19 cellular contexts compared by ENCODE assay signal in the genomic region with DNA sequence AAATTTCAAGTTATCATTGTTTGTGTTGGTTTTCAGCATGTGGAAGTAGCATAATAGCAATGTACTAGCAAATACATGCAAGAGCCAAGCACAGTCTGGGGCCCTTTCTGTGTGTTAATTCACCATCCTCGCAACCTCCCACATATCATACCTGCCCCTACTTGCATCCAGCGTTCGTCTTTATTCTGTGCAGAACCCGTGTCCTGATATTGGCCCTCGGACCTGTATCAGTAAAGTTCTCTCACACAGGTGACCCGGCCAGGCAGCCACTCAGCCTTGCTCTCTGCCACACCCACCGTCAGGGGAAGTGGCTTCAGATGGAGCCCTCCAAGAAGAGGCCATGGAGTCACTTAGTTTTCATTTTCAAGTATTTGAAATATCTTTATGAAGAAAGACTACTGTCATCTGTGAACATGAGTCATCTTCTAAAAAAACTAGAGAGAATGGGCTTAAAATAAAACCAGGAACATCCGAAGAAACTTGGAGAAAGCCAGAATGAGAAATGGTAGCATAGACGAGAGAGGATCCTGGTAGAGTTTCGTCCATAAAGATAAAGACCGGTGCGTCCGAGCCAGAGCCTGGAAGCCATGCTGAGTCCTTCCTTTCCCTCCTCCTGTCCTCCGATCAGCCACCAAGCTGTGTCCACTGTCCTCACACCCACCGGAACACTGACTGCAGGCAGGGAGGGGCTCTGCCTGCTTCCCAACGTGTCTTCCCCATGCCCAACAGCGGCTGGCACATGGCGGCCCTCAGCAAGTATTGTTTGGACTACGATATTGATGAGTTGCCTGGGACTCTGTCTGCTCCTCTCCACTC.
"Had no signal": no experiment of that assay in that cellular context is flagged by ENCODE, and none has a peak within 500 bp of the region (broad histone marks: within the 10 kb centered on the region; RNA-seq: fewer than 3 reads in every experiment).

No MANE protein-coding gene starts in this region.

- DNase-seq: activated CD4-positive, alpha-beta T cell treated with anti-CD3 and anti-CD28 coated beads for 1 hour; activated naive CD8-positive, alpha-beta T cell treated with anti-CD3 and anti-CD28 coated beads for 36 hours; amniotic stem cell; central memory CD4-positive, alpha-beta T cell; kidney; left lung; naive thymus-derived CD4-positive, alpha-beta T cell; retina; stimulated activated CD4-positive, alpha-beta T cell treated with anti-CD3 and anti-CD28 coated beads, Interleukin-2, amount 100 ng/mL, for 24 hours; stimulated activated naive CD4-positive, alpha-beta T cell treated with Interleukin-2 at 50 U/mL for 16 hours; substantia nigra; SW 1271; T-helper 2 cell; transverse colon; uterus; WERI-Rb-1 had no signal

- H3K4me3 Mint-ChIP-seq: activated naive CD8-positive, alpha-beta T cell treated with anti-CD3 and anti-CD28 coated beads for 36 hours; activated T-helper 1 cell treated with anti-CD3 and anti-CD28 coated beads, Interleukin-12 subunit alpha, Interleukin-12 subunit beta, Interleukin-2, Interleukin-4 antibody, amounts not matched to agents 30 ng/mL and 10 ng/mL and 1 ng/mL, durations not matched to agents 14 hours and 24 hours and 36 hours; naive thymus-derived CD4-positive, alpha-beta T cell had no signal

- FAIRE-seq: frontal cortex, kidney had no signal

- H3K9me3 Mint-ChIP-seq: activated naive CD8-positive, alpha-beta T cell treated with anti-CD3 and anti-CD28 coated beads for 36 hours; activated T-helper 1 cell treated with anti-CD3 and anti-CD28 coated beads, Interleukin-12 subunit alpha, Interleukin-12 subunit beta, Interleukin-2, Interleukin-4 antibody, amounts not matched to agents 30 ng/mL and 10 ng/mL and 1 ng/mL, durations not matched to agents 14 hours and 24 hours and 36 hours; naive thymus-derived CD4-positive, alpha-beta T cell had no signal

- H3K4me1 ChIP-seq: left lung, uterus had no signal

- H3K27me3 ChIP-seq: left lung, transverse colon, uterus had no signal

- H3K9me3 ChIP-seq: left lung, transverse colon, uterus had no signal

- H3K27ac ChIP-seq: coronary artery, left lung, transverse colon, uterus, WERI-Rb-1 had no signal

- H3K27ac Mint-ChIP-seq: activated naive CD8-positive, alpha-beta T cell treated with anti-CD3 and anti-CD28 coated beads for 36 hours; activated T-helper 1 cell treated with anti-CD3 and anti-CD28 coated beads, Interleukin-12 subunit alpha, Interleukin-12 subunit beta, Interleukin-2, Interleukin-4 antibody, amounts not matched to agents 30 ng/mL and 10 ng/mL and 1 ng/mL, durations not matched to agents 14 hours and 24 hours and 36 hours had no signal

- H3K27me3 Mint-ChIP-seq: activated naive CD8-positive, alpha-beta T cell treated with anti-CD3 and anti-CD28 coated beads for 36 hours had no signal

- H3K4me3 ChIP-seq: coronary artery, left lung, transverse colon, uterus had no signal

- ATAC-seq: left lung; naive thymus-derived CD4-positive, alpha-beta T cell had no signal

- H3K36me3 ChIP-seq: left lung, transverse colon, uterus, WERI-Rb-1 had no signal
